In the genomic region with DNA sequence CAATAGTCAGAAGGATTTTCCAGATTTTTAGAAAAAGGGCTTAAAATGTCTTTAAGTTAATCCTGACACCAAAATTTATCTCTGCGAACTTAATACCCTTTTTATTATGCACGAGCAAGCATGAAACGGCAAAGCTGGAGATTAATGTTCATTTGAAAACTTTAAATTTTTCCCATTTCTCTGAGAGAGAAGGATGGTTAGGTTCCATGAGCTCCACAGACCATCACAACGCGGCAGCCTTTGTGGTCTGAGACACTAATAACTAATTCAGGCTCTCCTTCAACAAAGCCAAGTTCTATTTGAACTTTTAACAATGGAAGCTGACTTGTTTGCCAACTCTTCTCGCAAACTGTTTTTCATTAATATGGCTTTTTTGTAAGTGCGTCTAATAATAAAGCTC, we compare ENCODE assay signal across 22 cellular contexts.
"Had no signal": no experiment of that assay in that cellular context is flagged by ENCODE, and none has a peak within 500 bp of the region (broad histone marks: within the 10 kb centered on the region; RNA-seq: fewer than 3 reads in every experiment).

No MANE protein-coding gene starts in this region.

- H3K4me1 ChIP-seq: SJSA1 had no signal

- H3K27me3 ChIP-seq: SJSA1 had no signal

- H3K4me2 ChIP-seq: KMS-11 had no signal

- H3K4me1 Mint-ChIP-seq: activated naive CD8-positive, alpha-beta T cell treated with anti-CD3 and anti-CD28 coated beads, Interleukin-2, amount 10 ng/mL, durations not matched to agents 7 days and 5 days had no signal

- H3K9ac ChIP-seq: KMS-11 had no signal

- H3K9me3 ChIP-seq: SJSA1 had no signal

- H3K4me3 Mint-ChIP-seq: activated CD8-positive, alpha-beta T cell treated with anti-CD3 and anti-CD28 coated beads for 36 hours; activated naive CD8-positive, alpha-beta T cell treated with anti-CD3 and anti-CD28 coated beads, Interleukin-2, amount 10 ng/mL, durations not matched to agents 7 days and 5 days; activated T-cell treated with anti-CD3 and anti-CD28 coated beads, Interleukin-2, amount 50 U/mL, for 72 hours; T-helper 1 cell treated with Interleukin-12 subunit alpha and Interleukin-12 subunit beta and Interleukin-4 antibody, amounts not matched to agents 30 μg/mL and 1 μg/mL, for 36 hours had no signal

- DNase-seq: activated CD4-positive, alpha-beta T cell treated with anti-CD3 and anti-CD28 coated beads for 4 hours; activated CD8-positive, alpha-beta memory T cell treated with anti-CD3 and anti-CD28 coated beads, Interleukin-2, amount 50 U/mL, for 4 hours; activated CD8-positive, alpha-beta T cell treated with anti-CD3 and anti-CD28 coated beads for 36 hours; activated naive CD4-positive, alpha-beta T cell treated with anti-CD3 and anti-CD28 coated beads, Interleukin-2, amount 50 U/mL, for 16 hours; activated naive CD8-positive, alpha-beta T cell treated with anti-CD3 and anti-CD28 coated beads, Interleukin-2, amount 10 ng/mL, durations not matched to agents 7 days and 5 days; activated T-cell treated with anti-CD3 and anti-CD28 coated beads, Interleukin-2, amount 50 U/mL, for 72 hours; aorta; MV-4-11; NCI-H1092 treated with DMSO at 0.1 percent for 48 hours; NCI-H1417 treated with DMSO at 0.1 percent for 48 hours; NCI-H1694 treated with DMSO at 0.1 percent for 48 hours; NCI-H2029 treated with DMSO at 0.1 percent for 48 hours; NCI-H345; NCI-H510A; NCI-H526 treated with DMSO at 0.1 percent for 48 hours; NK-92 treated with Interleukin-12 subunit alpha and Interleukin-12 subunit beta, amount 100 ng/mL, for 24 hours; PC-3; SHP77 had no signal

- H3K36me3 Mint-ChIP-seq: activated naive CD8-positive, alpha-beta T cell treated with anti-CD3 and anti-CD28 coated beads, Interleukin-2, amount 10 ng/mL, durations not matched to agents 7 days and 5 days had no signal

- H3K27ac ChIP-seq: KMS-11, SJSA1 had no signal

- ATAC-seq: activated CD4-positive, CD25-positive, alpha-beta regulatory T cell treated with anti-CD3 and anti-CD28 coated beads, Interleukin-2, amount 50 U/mL, for 24 hours; activated CD8-positive, alpha-beta T cell treated with anti-CD3 and anti-CD28 coated beads for 36 hours; activated T-cell treated with anti-CD3 and anti-CD28 coated beads, Interleukin-2, amount 50 U/mL, for 72 hours; PC-3 had no signal

- H3K9me3 Mint-ChIP-seq: activated CD8-positive, alpha-beta T cell treated with anti-CD3 and anti-CD28 coated beads for 36 hours; activated naive CD8-positive, alpha-beta T cell treated with anti-CD3 and anti-CD28 coated beads, Interleukin-2, amount 10 ng/mL, durations not matched to agents 7 days and 5 days; activated T-cell treated with anti-CD3 and anti-CD28 coated beads, Interleukin-2, amount 50 U/mL, for 72 hours; T-helper 1 cell treated with Interleukin-12 subunit alpha and Interleukin-12 subunit beta and Interleukin-4 antibody, amounts not matched to agents 30 μg/mL and 1 μg/mL, for 36 hours had no signal

- H3K27ac Mint-ChIP-seq: activated CD8-positive, alpha-beta T cell treated with anti-CD3 and anti-CD28 coated beads for 36 hours; activated naive CD8-positive, alpha-beta T cell treated with anti-CD3 and anti-CD28 coated beads, Interleukin-2, amount 10 ng/mL, durations not matched to agents 7 days and 5 days; activated T-cell treated with anti-CD3 and anti-CD28 coated beads, Interleukin-2, amount 50 U/mL, for 72 hours; T-helper 1 cell treated with Interleukin-12 subunit alpha and Interleukin-12 subunit beta and Interleukin-4 antibody, amounts not matched to agents 30 μg/mL and 1 μg/mL, for 36 hours had no signal

- H3K4me3 ChIP-seq: SJSA1 had no signal
